Comparison of ENCODE assay signal across 11 cellular contexts in the genomic region with DNA sequence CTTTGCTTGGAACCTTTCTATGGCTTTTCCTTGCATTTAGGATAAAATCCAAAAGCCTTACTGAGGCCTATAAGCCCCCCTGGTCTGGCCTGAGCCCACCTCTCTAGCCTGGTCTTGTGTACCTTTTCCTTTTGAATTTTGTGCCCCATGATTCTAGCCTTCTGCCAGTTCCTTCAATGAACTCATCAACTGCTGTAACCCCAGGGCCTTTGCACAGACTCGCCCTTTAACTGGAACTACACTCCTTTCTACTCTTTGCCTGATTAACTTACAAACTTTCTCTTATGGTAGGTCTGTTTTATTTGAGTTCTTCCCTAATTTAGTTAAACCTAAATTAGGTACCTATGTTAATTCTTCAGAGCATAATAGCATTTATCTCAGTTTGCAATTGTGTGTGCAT. TPM values are rescaled to one million over a fixed set of nuclear protein-coding genes. Genes with fewer than 3 reads are reported as not detected.
DNase-seq lines count a peak whose midpoint lies in the region; ATAC-seq and TF ChIP-seq lines count a peak whose summit lies in the region.
"Had no signal": no experiment of that assay in that cellular context is flagged by ENCODE, and none has a peak within 500 bp of the region (broad histone marks: within the 10 kb centered on the region; RNA-seq: fewer than 3 reads in every experiment).

No MANE protein-coding gene starts in this region.

- no peak overlapping the region for H2AFZ ChIP-seq in GM23248

- H3K4me3 Mint-ChIP-seq in T-cell: peak overlapping the region in 2 of 3 donors; percentile 74 to 77
- H3K4me3 Mint-ChIP-seq in glutamatergic neuron (ENCODE audit: unreplicated experiment): peak overlapping the region; percentile 65

- H3K79me2 ChIP-seq in GM23248 (ENCODE audit: insufficient read depth): peaks cover 86% of the 10 kb centered on the region

- ATAC-seq in T-cell (replicated peaks in 1 of 4) (no peak), GM18873 (IDR thresholded peaks at IDR 0.05; ENCODE audit: low FRiP score, unreplicated experiment) (no peak), HG02759 (IDR thresholded peaks at IDR 0.05; ENCODE audit: unreplicated experiment) (no peak)

- H3K9me3 ChIP-seq in GM23248 (ENCODE audit: low read depth): no peaks in the 10 kb centered on the region
- H3K9me3 ChIP-seq in skeletal muscle tissue (ENCODE audit: control insufficient read depth in 3 of 3, low read length in 3 of 3): no peaks in the 10 kb centered on the region

- H3K27ac ChIP-seq in GM23248: peak overlapping the region; percentile 83; the same call in 1 of the 2 replicates
- peak overlapping the region; percentile 95 for H3K27ac ChIP-seq in skeletal muscle tissue (ENCODE audit: low read depth, low read length)

- TF ChIP-seq CTCF in glutamatergic neuron (IDR thresholded peaks at IDR 0.05; ENCODE audit: partially characterized antibody, unreplicated experiment): no peak

- CTCF ChIA-PET in T-cell (lab: Charles Lee): interaction anchor here in 1 of 2 donors (1.1 to 1.8 kb wide), 5 partner anchors 15 to 40 kb away, joined by 3 to 10 read pairs (median 3); no protein-coding TSS in a partner anchor

- DNase-seq in GM23248: no peak
- DNase-seq in T-cell: no peak
- DNase-seq in glutamatergic neuron: no peak
- no peak for DNase-seq in T1000 (lab: John Stamatoyannopoulos, UW)
- DNase-seq: DND-41; stimulated activated naive CD8-positive, alpha-beta T cell treated with anti-CD3 and anti-CD28 coated beads, Interleukin-15, Interleukin-2, amounts not matched to agents 100 U/mL and 50 U/mL, for 24 hours had no signal

- H3K4me1 Mint-ChIP-seq in T-cell (peaks cover 66 to 72% (median 71%) of the 10 kb centered on the region in 3 donors), glutamatergic neuron (ENCODE audit: low read depth, unreplicated experiment) (peaks cover 19% of the 10 kb centered on the region)

- H3F3A ChIP-seq in GM23248 (ENCODE audit: insufficient read depth): peaks cover 21% of the 10 kb centered on the region

- H3K4me3 ChIP-seq in GM23248 (no peak overlapping the region), skeletal muscle tissue (ENCODE audit: low read length in 3 of 3) (peak overlapping the region in 1 of 3 donors; percentile 78)

- no peaks in the 10 kb centered on the region for H3K9me2 ChIP-seq in GM23248 (ENCODE audit: insufficient read depth)

- no peaks in the 10 kb centered on the region for H3K9me3 Mint-ChIP-seq in T-cell
- peaks cover 6% of the 10 kb centered on the region for H3K9me3 Mint-ChIP-seq in glutamatergic neuron (ENCODE audit: unreplicated experiment)

- POLR2A ChIA-PET in T-cell (lab: Charles Lee): interaction anchor here (0.5 to 2.0 kb wide), 7 partner anchors 14 to 217 kb away, joined by 3 to 20 read pairs (median 4); no protein-coding TSS in a partner anchor

- WGBS in GM23248 (ENCODE audit: low coverage in 1 of 2, low lambda C conversion rate in 2 of 2, missing lambda C conversion rate in 2 of 2), 2 experiments: 100% methylated on average over 1 of the region's 1 CpG

- no peaks in the 10 kb centered on the region for H4K20me1 ChIP-seq in GM23248 (ENCODE audit: insufficient read depth)

- H3K4me1 ChIP-seq in GM23248 (ENCODE audit: insufficient read depth) (peaks cover 20% of the 10 kb centered on the region), skeletal muscle tissue (ENCODE audit: control insufficient read depth in 3 of 3, insufficient read depth in 3 of 3, low read length in 3 of 3) (peaks cover 72 to 83% (median 72%) of the 10 kb centered on the region in 3 donors)

- H3K27ac Mint-ChIP-seq in T-cell (peak overlapping the region; percentile 86 to 92), glutamatergic neuron (ENCODE audit: unreplicated experiment) (no peak overlapping the region)

- H3K36me3 ChIP-seq in GM23248 (ENCODE audit: low read depth): no peaks in the 10 kb centered on the region
- H3K36me3 ChIP-seq in skeletal muscle tissue (ENCODE audit: control insufficient read depth in 3 of 3, insufficient read depth in 3 of 3, low read length in 3 of 3): peaks cover 0 to 2% (median 0%) of the 10 kb centered on the region in 3 donors

- H3K4me2 ChIP-seq in GM23248 (ENCODE audit: unreplicated experiment): no peak overlapping the region

- H3K9ac ChIP-seq in GM23248 (no peak overlapping the region), skeletal muscle tissue (ENCODE audit: low read depth in 1 of 3, low read length in 3 of 3) (peak overlapping the region in 1 of 3 donors; percentile 87)

- in situ Hi-C loops in GM23248 (cut with MboI): no loop called here

- H3K27me3 Mint-ChIP-seq in T-cell: no peaks in the 10 kb centered on the region
- H3K27me3 Mint-ChIP-seq in glutamatergic neuron (ENCODE audit: unreplicated experiment): peaks cover 15% of the 10 kb centered on the region

- H3K27me3 ChIP-seq in GM23248 (replicated peaks; ENCODE audit: insufficient read depth) (no peaks in the 10 kb centered on the region), skeletal muscle tissue (ENCODE audit: control insufficient read depth in 3 of 3, insufficient read depth in 3 of 3, low read length in 3 of 3) (no peaks in the 10 kb centered on the region)

- H3K36me3 Mint-ChIP-seq in T-cell (peaks cover 13% of the 10 kb centered on the region), glutamatergic neuron (ENCODE audit: unreplicated experiment) (peaks cover 5% of the 10 kb centered on the region)

RNA-seq across cellular contexts. Expression of a gene that starts 24.2 kb away (rescaled TPM):
- total RNA-seq in GM23248 (2014; rRNA removed; shearing (Covaris generic)): 1.2 TPM in 1 of 2 replicates, not detected in the other
- polyA plus RNA-seq in GM23248 (2016; fragmentation: Nextera tagmentation; extraction: Ambion mirVana): 1.3 and 2.0 TPM in 2 replicates
- total RNA-seq in T-cell (not detected), glutamatergic neuron (ENCODE audit: unreplicated experiment) (not detected), skeletal muscle tissue (0.52 TPM)
- total RNA-seq: NCI-H460; T-helper 1 cell treated with Interleukin-12 subunit alpha and Interleukin-12 subunit beta and Interleukin-4 antibody, amounts not matched to agents 30 ng/mL and 1 ng/mL, for 36 hours had no signal

RNA-seq across cellular contexts. Expression of a gene that starts 31.3 kb away (rescaled TPM):
- total RNA-seq in GM23248 (2014; rRNA removed; shearing (Covaris generic)): 32.2 and 38.9 TPM in 2 replicates
- 23.7 and 24.5 TPM in 2 replicates for polyA plus RNA-seq in GM23248 (2016; fragmentation: Nextera tagmentation; extraction: Ambion mirVana)
- total RNA-seq in T-cell (10 to 100 TPM; 46.8 to 90.7 (median 69.1) TPM), glutamatergic neuron (ENCODE audit: unreplicated experiment) (26.2 TPM), skeletal muscle tissue (17.2 TPM)

RNA-seq across cellular contexts. Expression of a gene that starts 52.6 kb away (rescaled TPM):
- total RNA-seq in GM23248 (2014; rRNA removed; shearing (Covaris generic)): 12.4 and 13.4 TPM in 2 replicates
- 8.8 and 9.8 TPM in 2 replicates for polyA plus RNA-seq in GM23248 (2016; fragmentation: Nextera tagmentation; extraction: Ambion mirVana)
- total RNA-seq in T-cell: 1 to 10 TPM; 1.3 to 3.2 (median 2.1) TPM
- 4.7 TPM for total RNA-seq in glutamatergic neuron (ENCODE audit: unreplicated experiment)
- 4.2 TPM for total RNA-seq in skeletal muscle tissue
